In genomic region chr15:40002295-40002694, GRCh38 we compare ENCODE assay signal across 20 cellular contexts. TPM values are rescaled to one million over a fixed set of nuclear protein-coding genes. Genes with fewer than 3 reads are reported as not detected.
DNase-seq lines count a peak whose midpoint lies in the region; ATAC-seq, FAIRE-seq and TF ChIP-seq lines count a peak whose summit lies in the region.
"Had no signal": no experiment of that assay in that cellular context is flagged by ENCODE, and none has a peak within 500 bp of the region (broad histone marks: within the 10 kb centered on the region; RNA-seq: fewer than 3 reads in every experiment).

No MANE protein-coding gene starts in this region.

- H2BK15ac ChIP-seq in H1 (ENCODE audit: low read length), result no peak overlapping the region

- peaks cover 2 to 80% (median 46%) of the 10 kb centered on the region in 4 experiments; a peak in 6 of 8 replicates for H3K36me3 ChIP-seq in H1 (ENCODE audit: control insufficient read depth in 2 of 4, insufficient read depth in 4 of 4, low read length in 3 of 4)
- peaks cover 0 to 15% (median 7%) of the 10 kb centered on the region in 4 donors for H3K36me3 ChIP-seq in right lobe of liver
- H3K36me3 ChIP-seq in vagina, result peaks cover 0 to 50% of the 10 kb centered on the region in 2 donors

- H3K18ac ChIP-seq in H1 (ENCODE audit: extremely low read depth, low read length), result no peak overlapping the region

- peak; percentile 93 to 94 (median 94) for ATAC-seq in right lobe of liver
- ATAC-seq: psoas muscle, T-helper 17 cell had no signal

- 0 out of 2 replicates have a peak overlapping the region, but pooled peaks have one; percentile 21 for H2BK5ac ChIP-seq in H1 (ENCODE audit: low read depth, low read length)

- H3K9ac ChIP-seq in H1 (replicated peaks in 1 of 4; ENCODE audit: extremely low read depth in 1 of 4, low read depth in 3 of 4, low read length in 3 of 4), result no peak overlapping the region

- H3K4me3 ChIP-seq in H1 (ENCODE audit: extremely low read depth in 1 of 4, insufficient read depth in 2 of 4, low read depth in 3 of 4, low read length in 4 of 4) (no peak overlapping the region), right lobe of liver (peak overlapping the region in 1 of 3 donors; percentile 42), vagina (no peak overlapping the region)
- H3K4me3 ChIP-seq: dorsolateral prefrontal cortex, psoas muscle, thyroid gland had no signal

- no peak for TF ChIP-seq RAD21 in H1 (IDR thresholded peaks at IDR 0.05 in 1 of 2, conservative IDR thresholded peaks at IDR 0.05 in 1 of 2; ENCODE audit: low read depth in 2 of 2, low read length in 2 of 2)

- H4K5ac ChIP-seq in H1 (ENCODE audit: insufficient read length, low read depth, low read length), result no peak overlapping the region

- H3K27ac ChIP-seq in H1 (ENCODE audit: low read depth, low read length) (peak overlapping the region; percentile 28; the same call in 1 of the 2 replicates), right lobe of liver (peak overlapping the region in 2 of 3 donors; percentile 50 to 54), vagina (no peak overlapping the region)
- H3K27ac ChIP-seq: dorsolateral prefrontal cortex, Peyer's patch, psoas muscle, thyroid gland had no signal

- TF ChIP-seq POLR2A in H1 (IDR thresholded peaks at IDR 0.05; ENCODE audit: control extremely low read depth in 1 of 2, low read depth in 2 of 2, low read length in 2 of 2) (no peak), right lobe of liver (IDR thresholded peaks at IDR 0.05) (peak; percentile 63), vagina (IDR thresholded peaks at IDR 0.05) (no peak)

- TF ChIP-seq CTCF in H1 (IDR thresholded peaks at IDR 0.05; ENCODE audit: control extremely low read depth in 1 of 3, insufficient read depth in 1 of 3, low read depth in 1 of 3, low read length in 3 of 3), result no peak
- TF ChIP-seq CTCF in right lobe of liver (IDR thresholded peaks at IDR 0.05), result no peak
- no peak for TF ChIP-seq CTCF in vagina (IDR thresholded peaks at IDR 0.05)

- H2AK5ac ChIP-seq in H1 (ENCODE audit: low read depth, low read length), result no peak overlapping the region

- H3K4me1 ChIP-seq in H1 (replicated peaks in 1 of 4; ENCODE audit: control insufficient read depth in 3 of 4, insufficient read depth in 4 of 4, low read length in 3 of 4) (peaks cover 0 to 4% (median 0%) of the 10 kb centered on the region in 4 experiments; a peak in 2 of 7 replicates), right lobe of liver (peaks cover 0 to 23% (median 2%) of the 10 kb centered on the region in 4 donors), vagina (no peaks in the 10 kb centered on the region)
- H3K4me1 ChIP-seq: Peyer's patch, psoas muscle, thyroid gland had no signal

- no peaks in the 10 kb centered on the region for H4K20me1 ChIP-seq in H1 (replicated peaks in 1 of 2; ENCODE audit: control insufficient read depth in 1 of 2, insufficient read depth in 2 of 2, low read length in 2 of 2)

- H4K91ac ChIP-seq in H1 (replicated peaks; ENCODE audit: insufficient read length, low read length), result no peak overlapping the region

- WGBS in H1 (ENCODE audit: extremely low coverage in 1 of 2, insufficient coverage in 1 of 2, insufficient read length in 1 of 2, insufficient replicate concordance in 2 of 2, low coverage in 1 of 2, low lambda C conversion rate in 2 of 2, missing lambda C conversion rate in 1 of 2), 2 experiments, result 97% methylated on average over 2 of the region's 2 CpGs; no CpG with 5 or more reads in 1 of the 2 experiments
- WGBS in right lobe of liver (ENCODE audit: insufficient coverage, low coverage, low lambda C conversion rate, missing lambda C conversion rate), result 19% methylated on average over 2 of the region's 2 CpGs

- no peak overlapping the region for H4K8ac ChIP-seq in H1 (ENCODE audit: extremely low read depth, insufficient read depth, low read length)

- no peaks in the 10 kb centered on the region for H3K79me1 ChIP-seq in H1 (ENCODE audit: low read depth, low read length)

- no peak overlapping the region for H3K4me2 ChIP-seq in H1 (ENCODE audit: insufficient read depth in 1 of 2, low read depth in 2 of 2, low read length in 2 of 2)

- H3K56ac ChIP-seq in H1 (replicated peaks; ENCODE audit: insufficient read length, low read depth, low read length), result no peak overlapping the region

- H3K27me3 ChIP-seq in H1 (replicated peaks in 1 of 4; ENCODE audit: control insufficient read depth in 3 of 4, extremely low read depth in 1 of 4, insufficient read depth in 3 of 4, low read length in 3 of 4), result peaks cover 0 to 2% (median 0%) of the 10 kb centered on the region in 4 experiments; a peak in 1 of 7 replicates
- no peaks in the 10 kb centered on the region for H3K27me3 ChIP-seq in right lobe of liver
- no peaks in the 10 kb centered on the region for H3K27me3 ChIP-seq in vagina
- H3K27me3 ChIP-seq: dorsolateral prefrontal cortex, Peyer's patch, thyroid gland had no signal

- H3K9me3 ChIP-seq in H1 (ENCODE audit: insufficient read depth in 2 of 2, low read depth in 1 of 2, low read length in 1 of 2), result no peaks in the 10 kb centered on the region
- H3K9me3 ChIP-seq in right lobe of liver, result no peaks in the 10 kb centered on the region
- H3K9me3 ChIP-seq in vagina, result no peaks in the 10 kb centered on the region
- H3K9me3 ChIP-seq: Peyer's patch, psoas muscle, thyroid gland had no signal

- no peak for TF ChIP-seq EP300 in H1 (IDR thresholded peaks at IDR 0.05; ENCODE audit: borderline replicate concordance in 1 of 2, low read depth in 2 of 2, low read length in 2 of 2)

- in situ Hi-C loops in Caki2 (cut with HindIII; ENCODE audit: low pct_unique_long_range_greater_than_20kb, low sequenced_read_pairs), result no loop called here

- H3K14ac ChIP-seq in H1 (ENCODE audit: insufficient read length), result no peak overlapping the region

- H3K79me2 ChIP-seq in H1 (ENCODE audit: control insufficient read depth in 1 of 2, insufficient read depth in 2 of 2, low read length in 2 of 2), result no peaks in the 10 kb centered on the region

- DNase-seq in Caki2 (ENCODE audit: low read depth) (peak; percentile 71), NCI-H146 (lab: John Stamatoyannopoulos, UW) (peak; percentile 68), H1 (ENCODE audit: low read depth in 1 of 2, low spot score in 2 of 2) (no peak), right lobe of liver (peak in 2 of 3 donors; percentile 61 to 82), NOMO-1 (lab: John Stamatoyannopoulos, UW; ENCODE audit: unreplicated experiment in 2 of 2) (no peak), HEK293T (ENCODE audit: extremely low spot score) (no peak), NCI-H2081 treated with DMSO at 0.1 percent for 48 hours (lab: John Stamatoyannopoulos, UW) (no peak), vagina (ENCODE audit: extremely low spot score in 2 of 2) (no peak)
- DNase-seq: activated CD4-positive, CD25-positive, alpha-beta regulatory T cell treated with anti-CD3 and anti-CD28 coated beads, Interleukin-2, amount 50 U/mL, for 72 hours; activated T-cell treated with anti-CD3 and anti-CD28 coated beads, Interleukin-2, amount 50 U/mL, for 1 hour; dorsolateral prefrontal cortex; foreskin melanocyte; KG1; NCI-H1694; NCI-H510A treated with DMSO at 0.1 percent for 48 hours; Peyer's patch; psoas muscle; T-helper 17 cell; thyroid gland had no signal

- no peak overlapping the region for H2AFZ ChIP-seq in H1 (ENCODE audit: low read length)

- CTCF ChIA-PET in H1 (lab: Charles Lee; ENCODE audit: partially characterized antibody) (interaction anchor here (0.7 to 1.7 kb wide), 3 partner anchors 28 to 215 kb away, joined by 3 to 5 read pairs (median 3); no protein-coding TSS in a partner anchor), HEK293T (lab: Yijun Ruan, JAX) (no interaction called here)

- H2BK20ac ChIP-seq in H1 (ENCODE audit: low read length), result no peak overlapping the region

- H3K4ac ChIP-seq in H1 (replicated peaks; ENCODE audit: insufficient read length, low read depth, low read length), result no peak overlapping the region

- no peak overlapping the region for H3K23ac ChIP-seq in H1 (ENCODE audit: insufficient read length)

- no peak overlapping the region for H2BK12ac ChIP-seq in H1 (ENCODE audit: low read depth, low read length)

- H3K23me2 ChIP-seq in H1 (ENCODE audit: low read depth, low read length), result no peaks in the 10 kb centered on the region

- no peak for FAIRE-seq in H1 (lab: Jason Lieb, UNC)
- FAIRE-seq: GM12891 had no signal

- no peak overlapping the region for H2BK120ac ChIP-seq in H1 (replicated peaks; ENCODE audit: low read depth, low read length)

- POLR2A ChIA-PET in H1 (lab: Charles Lee; ENCODE audit: partially characterized antibody), result interaction anchor here (0.9 to 1.4 kb wide), 2 partner anchors 9 to 40 kb away, joined by 3 read pairs; no protein-coding TSS in a partner anchor
- POLR2A ChIA-PET in HEK293T (lab: Yijun Ruan, JAX), result no interaction called here

- intact Hi-C loops in right lobe of liver (cut with DNase I), result no loop called here
- intact Hi-C loops in vagina (cut with DNase I), result no loop called here

TF ChIP-seq in H1, 55 proteins besides CTCF, POLR2A, EP300 and RAD21:
- TF ChIP-seq TEAD4 (IDR thresholded peaks at IDR 0.05; ENCODE audit: low read depth, low read length), result peak; percentile 10; the same call in 1 of the 2 replicates
- no peak for TF ChIP-seq SP4 (IDR thresholded peaks at IDR 0.05; ENCODE audit: low read length)

TF ChIP-seq in HEK293T, 16 proteins besides CTCF, POLR2A, EP300 and RAD21 (continues in another document):
- TF ChIP-seq FOXM1 (IDR thresholded peaks at IDR 0.05; ENCODE audit: borderline replicate concordance), result no peak
- no peak for TF ChIP-seq CTBP1 (IDR thresholded peaks at IDR 0.05; ENCODE audit: borderline replicate concordance)
- no peak for TF ChIP-seq SP1 (IDR thresholded peaks at IDR 0.05)
- no peak for TF ChIP-seq PKNOX1 (IDR thresholded peaks at IDR 0.05)

RNA-seq across cellular contexts. Expression of gene SRP14, which starts 36.7 kb away (rescaled TPM):
- 175 and 229 TPM in 2 replicates for total RNA-seq in Caki2 (2014; rRNA removed; shearing (Covaris generic); ENCODE audit: low replicate concordance)
- 180 and 186 TPM in 2 replicates for total RNA-seq in H1 (2021; fragmentation: NEBNext Ultra II Directional; extraction: Animal tissue kit (Norgen Biotek cat#: 25700))
- polyA plus RNA-seq in H1 (2011; rRNA removed), result 121 and 223 TPM in 2 replicates
- 315 TPM for polyA plus RNA-seq in H1 (2011; cell fraction: cytosol; rRNA removed)
- polyA plus RNA-seq in H1 (2011; cell fraction: nucleus; rRNA removed), result 77.6 TPM
- polyA plus RNA-seq in H1 (2012, experiment 1 of 2), result 220 to 294 TPM (median 265 TPM) in 4 replicates
- 56.5 TPM for polyA plus RNA-seq in H1 (2012, experiment 2 of 2)
- 426 TPM for polyA plus RNA-seq in H1 (2013, experiment 1 of 2)
- polyA plus RNA-seq in H1 (2013, experiment 2 of 2), result 449 TPM
- polyA minus RNA-seq in H1 (2011; rRNA and poly(A)+ RNA removed), result 60.9 and 61.3 TPM in 2 replicates
- polyA minus RNA-seq in H1 (2011; cell fraction: cytosol; rRNA and poly(A)+ RNA removed), result 75.2 TPM
- 50.3 TPM for polyA minus RNA-seq in H1 (2011; cell fraction: nucleus; rRNA and poly(A)+ RNA removed)
- total RNA-seq in right lobe of liver, result 100 to 1,000 TPM in 2 of 6 experiments, 10 to 100 TPM in 4; 57.9 to 277 (median 81.0) TPM
- total RNA-seq in vagina, result 409 TPM

Comparison
In these comparisons a context has a peak if more than half of its experiments do, and no peak if none do; other contexts are left out.
1. DNase-seq: peak in Caki2 (single experiment), NCI-H146 (single experiment) and right lobe of liver (2 of 3); none in H1 (0 of 2), NOMO-1 (0 of 2), HEK293T (single experiment), NCI-H2081 treated with DMSO at 0.1 percent for 48 hours (single experiment) and vagina (0 of 2).